Comparison of ENCODE assay signal across 8 cellular contexts in the genomic region with DNA sequence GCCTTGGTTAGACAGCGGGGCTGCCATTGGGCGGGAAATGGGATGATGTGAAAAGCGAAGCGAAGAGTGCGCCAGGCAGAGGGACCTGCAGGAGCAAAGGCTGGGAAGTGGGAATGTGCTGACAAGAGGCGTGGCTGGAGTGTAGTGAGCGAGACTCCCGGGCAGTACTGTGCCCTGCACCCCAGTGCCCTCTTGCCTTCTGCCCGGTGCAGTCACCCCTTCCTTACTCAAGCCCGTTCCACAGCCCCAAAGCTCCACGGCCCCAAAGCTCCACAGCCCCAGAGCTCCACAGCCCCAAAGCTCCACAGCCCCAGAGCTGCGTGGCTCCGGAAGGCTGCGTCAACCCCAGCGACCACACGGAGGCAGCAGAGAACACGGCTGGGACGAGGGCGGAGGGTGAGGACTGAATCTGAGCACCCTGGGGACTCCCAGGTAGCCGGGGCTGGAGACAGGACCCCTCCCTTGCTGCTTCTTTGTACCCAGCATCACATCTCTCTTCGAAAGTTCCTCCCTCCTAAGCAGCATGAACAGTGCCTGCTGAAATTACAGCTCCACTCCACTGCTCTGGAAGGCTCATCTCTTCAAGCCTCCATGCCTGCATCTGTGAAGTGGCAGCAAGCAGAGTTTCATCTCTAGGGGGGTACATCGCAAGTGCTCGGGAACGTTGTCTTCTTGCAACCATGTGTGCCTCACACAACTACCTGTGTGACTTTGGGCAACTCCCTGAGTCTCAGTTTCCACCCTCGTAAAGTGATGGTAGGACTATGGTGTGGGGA.
A peak's percentile ranks its signal among the peaks of the same experiment; 100 is the strongest.
DNase-seq lines count a peak whose midpoint lies in the region; ATAC-seq lines count a peak whose summit lies in the region.

No MANE protein-coding gene starts in this region.

- no peak overlapping the region for H3K27ac Mint-ChIP-seq in activated CD4-positive, alpha-beta T cell treated with anti-CD3 and anti-CD28 coated beads, Interleukin-2, amount 10 ng/mL, durations not matched to agents 24 days and 14 days
- H3K27ac Mint-ChIP-seq in memory B cell, result no peak overlapping the region

- H3K36me3 Mint-ChIP-seq in activated CD4-positive, alpha-beta T cell treated with anti-CD3 and anti-CD28 coated beads, Interleukin-2, amount 10 ng/mL, durations not matched to agents 24 days and 14 days (ENCODE audit: low read depth), result no peaks in the 10 kb centered on the region
- no peaks in the 10 kb centered on the region for H3K36me3 Mint-ChIP-seq in memory B cell

- DNase-seq in C1 segment of cervical spinal cord (lab: John Stamatoyannopoulos, UW) (peak in 9 of 14 donors; percentile 6 to 58 (median 16)), Kasumi-1 (lab: John Stamatoyannopoulos, UW) (peak; percentile 47 to 62), dermis blood vessel endothelial cell (peak; percentile 69), memory B cell (ENCODE audit: low spot score in 2 of 2) (peak; percentile 42 to 45)
- peak; percentile 92 for DNase-seq in activated CD4-positive, alpha-beta T cell treated with anti-CD3 and anti-CD28 coated beads, Interleukin-2, amount 10 ng/mL, durations not matched to agents 24 days and 14 days
- peak; percentile 18 to 45 for DNase-seq in stimulated activated CD8-positive, alpha-beta memory T cell treated with anti-CD3 and anti-CD28 coated beads, Interleukin-2, amount 100 ng/mL, for 1 hour (ENCODE audit: low read depth in 2 of 2)

- intact Hi-C loops in activated CD4-positive, alpha-beta T cell treated with anti-CD3 and anti-CD28 coated beads, Interleukin-2, amount 10 ng/mL, durations not matched to agents 24 days and 14 days (cut with micrococcal nuclease), result loop anchor here (1.0 kb wide), 2 partner anchors 222 to 227 kb away; a partner anchor contains a TSS

- H3K27me3 Mint-ChIP-seq in activated CD4-positive, alpha-beta T cell treated with anti-CD3 and anti-CD28 coated beads, Interleukin-2, amount 10 ng/mL, durations not matched to agents 24 days and 14 days, result peaks cover 28% of the 10 kb centered on the region
- peaks cover 29% of the 10 kb centered on the region for H3K27me3 Mint-ChIP-seq in memory B cell

- H3K4me3 Mint-ChIP-seq in activated CD4-positive, alpha-beta T cell treated with anti-CD3 and anti-CD28 coated beads, Interleukin-2, amount 10 ng/mL, durations not matched to agents 24 days and 14 days, result no peak overlapping the region
- H3K4me3 Mint-ChIP-seq in memory B cell, result no peak overlapping the region

- peaks cover 4% of the 10 kb centered on the region for H3K4me1 Mint-ChIP-seq in activated CD4-positive, alpha-beta T cell treated with anti-CD3 and anti-CD28 coated beads, Interleukin-2, amount 10 ng/mL, durations not matched to agents 24 days and 14 days
- H3K4me1 Mint-ChIP-seq in memory B cell, result peaks cover 7% of the 10 kb centered on the region

- peak; percentile 72 for ATAC-seq in GM19025 (IDR thresholded peaks at IDR 0.05; ENCODE audit: low read depth, unreplicated experiment)
- ATAC-seq in memory B cell (ENCODE audit: low read depth), result peak; percentile 89
- no peak for ATAC-seq in GM19455 (IDR thresholded peaks at IDR 0.05; ENCODE audit: unreplicated experiment)

- H3K9me3 Mint-ChIP-seq in activated CD4-positive, alpha-beta T cell treated with anti-CD3 and anti-CD28 coated beads, Interleukin-2, amount 10 ng/mL, durations not matched to agents 24 days and 14 days, result no peaks in the 10 kb centered on the region
- H3K9me3 Mint-ChIP-seq in memory B cell, result no peaks in the 10 kb centered on the region

Comparison
In these comparisons a context has a peak if more than half of its experiments do, and no peak if none do; other contexts are left out.
1. DNase-seq: peak in every context shown above with its lines; median percentile 92 in activated CD4-positive, alpha-beta T cell treated with anti-CD3 and anti-CD28 coated beads, Interleukin-2, amount 10 ng/mL, durations not matched to agents 24 days and 14 days; 69 in dermis blood vessel endothelial cell; 54 in Kasumi-1; 44 in memory B cell; 32 in stimulated activated CD8-positive, alpha-beta memory T cell treated with anti-CD3 and anti-CD28 coated beads, Interleukin-2, amount 100 ng/mL, for 1 hour; 16 in C1 segment of cervical spinal cord.